8 cellular contexts compared by ENCODE assay signal in the genomic region with DNA sequence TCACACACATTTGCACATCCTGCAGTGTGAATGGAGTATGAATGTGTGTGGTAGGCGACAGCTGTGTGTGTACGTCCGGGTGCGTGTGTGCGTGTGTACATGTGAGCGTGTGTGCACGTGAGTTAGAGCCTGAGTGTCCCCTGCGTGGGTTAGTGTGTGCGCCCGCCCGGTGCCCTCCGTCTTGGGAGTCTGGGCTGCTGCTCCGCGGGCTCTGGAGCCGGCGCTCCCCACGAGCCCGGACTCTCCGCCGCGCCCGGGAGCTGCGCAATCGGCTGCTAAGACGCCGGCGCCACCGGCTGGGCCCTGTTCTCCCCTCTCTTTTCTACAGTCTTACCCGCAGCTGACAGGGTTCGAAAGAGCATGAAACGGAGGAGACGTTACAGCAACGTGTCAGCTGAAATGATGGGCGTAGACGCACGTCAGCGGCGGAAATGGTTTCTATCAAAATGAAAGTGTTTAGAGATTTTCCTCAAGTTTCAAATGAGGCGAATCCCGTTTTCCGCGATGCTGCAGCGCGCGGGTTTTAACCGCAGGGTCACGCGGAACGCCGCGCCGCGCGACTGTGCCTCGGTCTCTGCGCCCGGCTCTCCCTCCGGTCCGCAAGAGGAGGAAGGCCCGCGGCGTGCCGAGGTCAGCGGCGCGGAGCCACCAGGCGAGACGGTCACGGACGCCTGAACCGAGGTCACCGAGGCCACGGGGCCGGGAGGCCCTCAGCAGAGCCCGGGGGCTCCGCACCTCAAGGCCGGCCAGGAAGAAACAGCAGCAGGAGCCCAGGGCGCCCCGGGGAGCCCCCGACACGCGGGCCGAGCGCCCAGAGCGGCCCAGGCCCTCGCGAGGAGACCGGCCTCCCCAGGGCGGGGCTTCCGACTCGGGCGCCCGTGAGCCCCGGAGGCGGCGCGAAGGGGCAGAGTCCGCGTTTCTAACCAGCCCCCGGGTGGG.
DNase-seq lines count a peak whose midpoint lies in the region; ATAC-seq, FAIRE-seq and TF ChIP-seq lines count a peak whose summit lies in the region.

No MANE protein-coding gene starts in this region.

- DNase-seq in NOMO-1 (lab: John Stamatoyannopoulos, UW; ENCODE audit: unreplicated experiment in 2 of 2) (peak; percentile 24 to 27), NOMO-1 treated with dmso at 0.1 percent for 144 hours (lab: John Stamatoyannopoulos, UW; ENCODE audit: unreplicated experiment) (no peak), NCI-H526 treated with DMSO at 0.1 percent for 48 hours (lab: John Stamatoyannopoulos, UW) (peak; percentile 59), frontal cortex (ENCODE audit: low spot score in 2 of 2) (peak; percentile 58), superior temporal gyrus (ENCODE audit: extremely low spot score) (peak; percentile 29)
- peak; percentile 66 for DNase-seq in activated T-helper 2 cell treated with anti-CD3 and anti-CD28 coated beads, Interferon-gamma antibody, Interleukin-2, Interleukin-4, amounts not matched to agents 10 μg/mL and 5 μg/mL and 100 μg/mL, durations not matched to agents 14 hours and 24 hours and 36 hours (ENCODE audit: low spot score)

- H3K4me3 ChIP-seq in neutrophil (ENCODE audit: low read depth in 1 of 2, low read length in 1 of 2), result peak overlapping the region; percentile 34 to 58

- TF ChIP-seq CTCF in neutrophil (IDR thresholded peaks at IDR 0.05), result no peak

- intact Hi-C loops in activated T-helper 2 cell treated with anti-CD3 and anti-CD28 coated beads, Interferon-gamma antibody, Interleukin-2, Interleukin-4, amounts not matched to agents 10 μg/mL and 5 μg/mL and 100 μg/mL, durations not matched to agents 14 hours and 24 hours and 36 hours (cut with micrococcal nuclease), result no loop called here

- H3K27me3 Mint-ChIP-seq in activated T-helper 2 cell treated with anti-CD3 and anti-CD28 coated beads, Interferon-gamma antibody, Interleukin-2, Interleukin-4, amounts not matched to agents 10 μg/mL and 5 μg/mL and 100 μg/mL, durations not matched to agents 14 hours and 24 hours and 36 hours (ENCODE audit: low read depth), result no peaks in the 10 kb centered on the region

- H3K27ac Mint-ChIP-seq in activated T-helper 2 cell treated with anti-CD3 and anti-CD28 coated beads, Interferon-gamma antibody, Interleukin-2, Interleukin-4, amounts not matched to agents 10 μg/mL and 5 μg/mL and 100 μg/mL, durations not matched to agents 14 hours and 24 hours and 36 hours, result peak overlapping the region; percentile 75

- H3K4me1 Mint-ChIP-seq in activated T-helper 2 cell treated with anti-CD3 and anti-CD28 coated beads, Interferon-gamma antibody, Interleukin-2, Interleukin-4, amounts not matched to agents 10 μg/mL and 5 μg/mL and 100 μg/mL, durations not matched to agents 14 hours and 24 hours and 36 hours (ENCODE audit: low read depth), result peaks cover 4% of the 10 kb centered on the region

- no peaks in the 10 kb centered on the region for H3K9me3 ChIP-seq in neutrophil

- H3K36me3 Mint-ChIP-seq in activated T-helper 2 cell treated with anti-CD3 and anti-CD28 coated beads, Interferon-gamma antibody, Interleukin-2, Interleukin-4, amounts not matched to agents 10 μg/mL and 5 μg/mL and 100 μg/mL, durations not matched to agents 14 hours and 24 hours and 36 hours (ENCODE audit: low read depth), result no peaks in the 10 kb centered on the region

- no peak for ATAC-seq in HG02852 (IDR thresholded peaks at IDR 0.05; ENCODE audit: unreplicated experiment)

- H3K9me3 Mint-ChIP-seq in activated T-helper 2 cell treated with anti-CD3 and anti-CD28 coated beads, Interferon-gamma antibody, Interleukin-2, Interleukin-4, amounts not matched to agents 10 μg/mL and 5 μg/mL and 100 μg/mL, durations not matched to agents 14 hours and 24 hours and 36 hours, result no peaks in the 10 kb centered on the region

- peak overlapping the region; percentile 75 for H3K4me3 Mint-ChIP-seq in activated T-helper 2 cell treated with anti-CD3 and anti-CD28 coated beads, Interferon-gamma antibody, Interleukin-2, Interleukin-4, amounts not matched to agents 10 μg/mL and 5 μg/mL and 100 μg/mL, durations not matched to agents 14 hours and 24 hours and 36 hours (ENCODE audit: low read depth)

- peaks cover 0 to 4% of the 10 kb centered on the region in 2 experiments for H3K4me1 ChIP-seq in neutrophil (ENCODE audit: control insufficient read depth in 1 of 2, insufficient read depth in 1 of 2, low read depth in 1 of 2, low read length in 1 of 2)

- H3K36me3 ChIP-seq in neutrophil, result no peaks in the 10 kb centered on the region

- H3K27me3 ChIP-seq in neutrophil, result peaks cover 65% of the 10 kb centered on the region

- FAIRE-seq in frontal cortex (lab: Jason Lieb, UNC), result no peak

- H3K27ac ChIP-seq in neutrophil, result no peak overlapping the region
